In the genomic region with DNA sequence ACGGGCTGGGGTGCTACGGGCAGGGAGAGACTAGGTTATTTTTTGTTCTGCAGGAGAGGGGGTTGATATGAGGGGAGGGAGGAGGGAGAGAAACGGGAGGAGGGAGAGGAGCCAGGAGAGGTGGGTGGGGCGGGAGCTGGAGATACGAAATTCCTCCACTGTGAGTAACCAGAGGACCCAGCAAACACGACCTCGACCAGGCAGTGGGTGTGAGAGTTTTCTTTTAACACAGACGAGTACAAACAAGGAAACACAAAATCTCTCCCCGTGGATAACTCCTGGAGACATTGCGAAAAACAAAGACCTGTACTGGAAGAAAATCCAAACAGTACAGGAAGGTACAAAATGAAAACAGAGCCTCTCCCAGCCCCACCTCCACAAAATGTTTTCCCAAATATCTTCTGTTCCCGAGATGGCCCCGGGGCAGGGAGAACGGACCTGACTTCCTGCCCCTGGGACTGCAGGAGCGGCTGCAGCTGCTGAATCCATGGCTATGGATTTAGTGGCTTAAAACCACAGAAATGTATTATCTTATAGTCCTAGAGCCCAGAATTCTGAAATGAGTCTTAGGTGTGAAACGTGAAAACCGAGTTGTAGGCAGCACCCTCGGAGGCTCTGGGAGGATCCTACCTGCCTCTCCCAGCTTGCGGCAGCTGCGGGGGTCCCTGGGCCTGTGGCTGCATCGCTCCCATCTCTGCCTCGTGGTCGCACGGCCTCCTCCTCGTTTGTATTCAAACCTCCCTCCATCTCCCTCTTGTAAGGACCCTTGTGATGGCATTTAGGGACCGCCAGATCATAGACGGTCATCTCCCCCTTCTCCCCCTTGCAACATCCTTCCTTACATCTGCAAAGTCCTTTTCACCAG, we compare ENCODE assay signal across 11 cellular contexts.
DNase-seq lines count a peak whose midpoint lies in the region; ATAC-seq, FAIRE-seq and TF ChIP-seq lines count a peak whose summit lies in the region.
"Had no signal": no experiment of that assay in that cellular context is flagged by ENCODE, and none has a peak within 500 bp of the region (broad histone marks: within the 10 kb centered on the region; RNA-seq: fewer than 3 reads in every experiment).

No MANE protein-coding gene starts in this region.

- TF ChIP-seq CTCF in astrocyte (IDR thresholded peaks at IDR 0.05; ENCODE audit: insufficient read depth, low read depth, low read length), result no peak
- no peak for TF ChIP-seq CTCF in keratinocyte (optimal IDR thresholded peaks at IDR 0.05 in 1 of 3, IDR thresholded peaks at IDR 0.05 in 1 of 3, conservative IDR thresholded peaks at IDR 0.05 in 1 of 3; ENCODE audit: extremely low read depth in 1 of 3, insufficient read depth in 2 of 3, low read length in 3 of 3)

- dilution Hi-C loops in keratinocyte (cut with MboI; ENCODE audit: extremely low pct_ligation_motif_present, low sequenced_read_pairs), result no loop called here

- intact Hi-C loops in activated T-helper 2 cell treated with anti-CD3 and anti-CD28 coated beads, Interferon-gamma antibody, Interleukin-2, Interleukin-4, amounts not matched to agents 10 μg/mL and 5 μg/mL and 100 μg/mL, durations not matched to agents 14 hours and 24 hours and 36 hours (cut with micrococcal nuclease), result no loop called here

- H3K9ac ChIP-seq in astrocyte (ENCODE audit: low read length), result peak overlapping the region; percentile 69
- peak overlapping the region; percentile 72 for H3K9ac ChIP-seq in keratinocyte (ENCODE audit: control insufficient read depth, extremely low read depth, insufficient read depth, low read length)

- no peak for ATAC-seq in HG03460 (IDR thresholded peaks at IDR 0.05; ENCODE audit: unreplicated experiment)

- no peaks in the 10 kb centered on the region for H3K27me3 ChIP-seq in H7 (ENCODE audit: control insufficient read depth, insufficient read depth, low read length)
- no peaks in the 10 kb centered on the region for H3K27me3 ChIP-seq in astrocyte (ENCODE audit: insufficient read depth, low read length)
- no peaks in the 10 kb centered on the region for H3K27me3 ChIP-seq in keratinocyte (ENCODE audit: control insufficient read depth, extremely low read depth, insufficient read depth, low read length)
- H3K27me3 ChIP-seq in thymus (ENCODE audit: control insufficient read depth, insufficient read depth), result no peaks in the 10 kb centered on the region

- H3K4me3 Mint-ChIP-seq in astrocyte (ENCODE audit: unreplicated experiment), result no peak overlapping the region
- H3K4me3 Mint-ChIP-seq in activated T-helper 2 cell treated with anti-CD3 and anti-CD28 coated beads, Interferon-gamma antibody, Interleukin-2, Interleukin-4, amounts not matched to agents 10 μg/mL and 5 μg/mL and 100 μg/mL, durations not matched to agents 14 hours and 24 hours and 36 hours (ENCODE audit: low read depth), result no peak overlapping the region

- WGBS in thymus, result 87% methylated on average over 26 of the region's 26 CpGs

- peak overlapping the region; percentile 90 for H3K27ac Mint-ChIP-seq in astrocyte (ENCODE audit: unreplicated experiment)
- H3K27ac Mint-ChIP-seq in activated T-helper 2 cell treated with anti-CD3 and anti-CD28 coated beads, Interferon-gamma antibody, Interleukin-2, Interleukin-4, amounts not matched to agents 10 μg/mL and 5 μg/mL and 100 μg/mL, durations not matched to agents 14 hours and 24 hours and 36 hours, result no peak overlapping the region

- no peak overlapping the region for H3K4me3 ChIP-seq in H7 (ENCODE audit: insufficient read depth, low read depth, low read length)
- peak overlapping the region; percentile 22 for H3K4me3 ChIP-seq in astrocyte (ENCODE audit: insufficient read depth, low read depth, low read length)
- peak overlapping the region in 2 of 3 experiments; percentile 49 for H3K4me3 ChIP-seq in keratinocyte (ENCODE audit: control insufficient read depth in 2 of 3, extremely low read depth in 1 of 3, insufficient read depth in 2 of 3, low read depth in 1 of 3, low read length in 3 of 3)
- no peak overlapping the region for H3K4me3 ChIP-seq in thymus (ENCODE audit: low read length)

- no peaks in the 10 kb centered on the region for H3K9me3 ChIP-seq in astrocyte (ENCODE audit: insufficient read depth, low read depth, low read length)
- H3K9me3 ChIP-seq in keratinocyte (ENCODE audit: control insufficient read depth, low read depth, low read length), result no peaks in the 10 kb centered on the region
- no peaks in the 10 kb centered on the region for H3K9me3 ChIP-seq in thymus (ENCODE audit: control insufficient read depth)

- no peaks in the 10 kb centered on the region for H3K36me3 Mint-ChIP-seq in astrocyte (ENCODE audit: low read depth, unreplicated experiment)
- H3K36me3 Mint-ChIP-seq in activated T-helper 2 cell treated with anti-CD3 and anti-CD28 coated beads, Interferon-gamma antibody, Interleukin-2, Interleukin-4, amounts not matched to agents 10 μg/mL and 5 μg/mL and 100 μg/mL, durations not matched to agents 14 hours and 24 hours and 36 hours (ENCODE audit: low read depth), result no peaks in the 10 kb centered on the region

- H3K79me2 ChIP-seq in astrocyte (ENCODE audit: insufficient read depth, low read length), result no peaks in the 10 kb centered on the region
- H3K79me2 ChIP-seq in keratinocyte (ENCODE audit: control insufficient read depth, insufficient read depth, low read length), result no peaks in the 10 kb centered on the region

- H3K4me2 ChIP-seq in astrocyte (ENCODE audit: low read length) (peak overlapping the region; percentile 83), keratinocyte (ENCODE audit: control insufficient read depth, extremely low read depth, insufficient read depth, low read depth, low read length) (peak overlapping the region; percentile 89)

- H3K9me1 ChIP-seq in keratinocyte (ENCODE audit: control insufficient read depth, extremely low read depth, insufficient read depth, low read length), result no peaks in the 10 kb centered on the region

- H3K27ac ChIP-seq in astrocyte (ENCODE audit: low read depth, low read length) (peak overlapping the region; percentile 65), keratinocyte (ENCODE audit: control insufficient read depth, insufficient read depth, low read length) (peak overlapping the region; percentile 90), thymus (ENCODE audit: low read depth) (peak overlapping the region; percentile 55)

- DNase-seq in H7, result peak; percentile 41
- DNase-seq in astrocyte (ENCODE audit: low read depth), result peak; percentile 74
- DNase-seq in keratinocyte (ENCODE audit: low read depth, low spot score), result peak; percentile 57
- DNase-seq in NCI-H2171 (lab: John Stamatoyannopoulos, UW), result no peak
- DNase-seq in T-helper 1 cell, result no peak
- DNase-seq in activated T-helper 2 cell treated with anti-CD3 and anti-CD28 coated beads, Interferon-gamma antibody, Interleukin-2, Interleukin-4, amounts not matched to agents 10 μg/mL and 5 μg/mL and 100 μg/mL, durations not matched to agents 14 hours and 24 hours and 36 hours (ENCODE audit: low spot score), result no peak
- DNase-seq: activated T-cell treated with anti-CD3 and anti-CD28 coated beads, Interleukin-2, amount 50 U/mL, for 1 hour; NCI-H1417 treated with DMSO at 0.1 percent for 48 hours; stimulated activated CD4-positive, alpha-beta T cell treated with anti-CD3 and anti-CD28 coated beads, Interleukin-1b, Interleukin-23, amount 100 ng/mL, for 48 hours had no signal

- no peaks in the 10 kb centered on the region for H3K36me3 ChIP-seq in H7 (replicated peaks; ENCODE audit: control insufficient read depth, insufficient read depth, low read length)
- H3K36me3 ChIP-seq in astrocyte (ENCODE audit: insufficient read depth, low read length), result no peaks in the 10 kb centered on the region
- no peaks in the 10 kb centered on the region for H3K36me3 ChIP-seq in keratinocyte (ENCODE audit: control insufficient read depth in 2 of 2, extremely low read depth in 1 of 2, insufficient read depth in 2 of 2, low read length in 2 of 2)
- H3K36me3 ChIP-seq in thymus (ENCODE audit: control insufficient read depth, insufficient read depth), result no peaks in the 10 kb centered on the region

- no peaks in the 10 kb centered on the region for H3K9me3 Mint-ChIP-seq in astrocyte (ENCODE audit: unreplicated experiment)
- no peaks in the 10 kb centered on the region for H3K9me3 Mint-ChIP-seq in activated T-helper 2 cell treated with anti-CD3 and anti-CD28 coated beads, Interferon-gamma antibody, Interleukin-2, Interleukin-4, amounts not matched to agents 10 μg/mL and 5 μg/mL and 100 μg/mL, durations not matched to agents 14 hours and 24 hours and 36 hours

- peak overlapping the region; percentile 47 for H2AFZ ChIP-seq in astrocyte (ENCODE audit: low read depth, low read length)
- H2AFZ ChIP-seq in keratinocyte (ENCODE audit: control insufficient read depth, low read length), result peak overlapping the region; percentile 31

- H3K4me1 ChIP-seq in astrocyte (ENCODE audit: insufficient read depth, low read length) (peaks cover 14% of the 10 kb centered on the region), keratinocyte (ENCODE audit: control insufficient read depth, extremely low read depth, insufficient read depth, low read length) (peaks cover 68% of the 10 kb centered on the region), thymus (ENCODE audit: control insufficient read depth, insufficient read depth, low read length) (no peaks in the 10 kb centered on the region)

- FAIRE-seq in astrocyte (lab: Jason Lieb, UNC), result peak; percentile 56
- FAIRE-seq in keratinocyte (lab: Jason Lieb, UNC), result peak; percentile 93

- H3K4me1 Mint-ChIP-seq in astrocyte (ENCODE audit: low read depth, unreplicated experiment), result peaks cover 14% of the 10 kb centered on the region
- H3K4me1 Mint-ChIP-seq in activated T-helper 2 cell treated with anti-CD3 and anti-CD28 coated beads, Interferon-gamma antibody, Interleukin-2, Interleukin-4, amounts not matched to agents 10 μg/mL and 5 μg/mL and 100 μg/mL, durations not matched to agents 14 hours and 24 hours and 36 hours (ENCODE audit: low read depth), result no peaks in the 10 kb centered on the region

- H3K27me3 Mint-ChIP-seq in astrocyte (ENCODE audit: low read depth, unreplicated experiment), result peaks cover 17% of the 10 kb centered on the region
- H3K27me3 Mint-ChIP-seq in activated T-helper 2 cell treated with anti-CD3 and anti-CD28 coated beads, Interferon-gamma antibody, Interleukin-2, Interleukin-4, amounts not matched to agents 10 μg/mL and 5 μg/mL and 100 μg/mL, durations not matched to agents 14 hours and 24 hours and 36 hours (ENCODE audit: low read depth), result no peaks in the 10 kb centered on the region

- H4K20me1 ChIP-seq in astrocyte (ENCODE audit: insufficient read depth, low read length) (no peaks in the 10 kb centered on the region), keratinocyte (ENCODE audit: control insufficient read depth, extremely low read depth, insufficient read depth, low read length) (no peaks in the 10 kb centered on the region)

Comparison
In these comparisons a context has a peak if more than half of its experiments do, and no peak if none do; other contexts are left out.
1. DNase-seq: peak in H7 (single experiment), astrocyte (single experiment) and keratinocyte (single experiment); none in NCI-H2171 (single experiment), T-helper 1 cell (0 of 5) and activated T-helper 2 cell treated with anti-CD3 and anti-CD28 coated beads, Interferon-gamma antibody, Interleukin-2, Interleukin-4, amounts not matched to agents 10 μg/mL and 5 μg/mL and 100 μg/mL, durations not matched to agents 14 hours and 24 hours and 36 hours (single experiment).
2. H3K4me3 ChIP-seq: peak in astrocyte (single experiment) and keratinocyte (2 of 3); none in H7 (single experiment) and thymus (single experiment).
3. Peak in every context shown above with its lines, with median percentiles within 50 percentile points of each other: H3K27ac ChIP-seq.